Comparison of ENCODE assay signal across 8 cellular contexts in genomic region chr20:63969851-63970713, GRCh38. TPM values are rescaled to one million over a fixed set of nuclear protein-coding genes. Genes with fewer than 3 reads are reported as not detected.
DNase-seq lines count a peak whose midpoint lies in the region; ATAC-seq and TF ChIP-seq lines count a peak whose summit lies in the region.

ZNF512B (minus strand) TSS chr20:63969930; CDS start chr20:63967950, 1,980 bp downstream.

- H3K36me3 ChIP-seq in esophagus (ENCODE audit: control insufficient read depth in 2 of 2, insufficient read depth in 2 of 2, low read length in 1 of 2) (peaks cover 7 to 21% of the 10 kb centered on the region in 2 donors), mucosa of rectum (ENCODE audit: control insufficient read depth in 2 of 2, insufficient read depth in 2 of 2, low read length in 2 of 2) (peaks cover 0 to 7% of the 10 kb centered on the region in 2 donors), thoracic aorta (peaks cover 9% of the 10 kb centered on the region)

- DNase-seq in NCI-H748 (lab: John Stamatoyannopoulos, UW; ENCODE audit: unreplicated experiment) = peak; percentile 58
- DNase-seq in NCI-H748 treated with DMSO at 0.1 percent for 48 hours (lab: John Stamatoyannopoulos, UW) = no peak
- peak; percentile 83 for DNase-seq in NCI-H345 (lab: John Stamatoyannopoulos, UW)
- no peak for DNase-seq in thoracic aorta (ENCODE audit: low spot score)

- H3K27ac ChIP-seq in esophagus (ENCODE audit: low read depth in 2 of 2, low read length in 1 of 2) (peak within 1 kb of the TSS; percentile 28 to 63), mucosa of rectum (ENCODE audit: low read depth in 2 of 2, low read length in 2 of 2) (no peak within 1 kb of the TSS), thoracic aorta (peak within 1 kb of the TSS in 1 of 2 donors; percentile 53)

- ATAC-seq in thoracic aorta (ENCODE audit: insufficient number of reproducible peaks, low FRiP score, low read depth) (peak; percentile 40), GM19455 (IDR thresholded peaks at IDR 0.05; ENCODE audit: unreplicated experiment) (no peak)

- H3K27me3 ChIP-seq in esophagus (ENCODE audit: control insufficient read depth in 1 of 2, insufficient read depth in 2 of 2, low read length in 2 of 2) = no peaks in the 10 kb centered on the region
- peaks cover 7 to 8% of the 10 kb centered on the region in 2 donors for H3K27me3 ChIP-seq in mucosa of rectum (ENCODE audit: control insufficient read depth in 2 of 2, insufficient read depth in 2 of 2, low read length in 2 of 2)
- H3K27me3 ChIP-seq in thoracic aorta (replicated peaks; ENCODE audit: insufficient read depth) = no peaks in the 10 kb centered on the region

- CTCF ChIA-PET in activated CD8-positive, alpha-beta memory T cell treated with anti-CD3 and anti-CD28 coated beads for 36 hours (lab: Charles Lee) = no interaction called here

- no peak for TF ChIP-seq CTCF in thoracic aorta (IDR thresholded peaks at IDR 0.05)

- peak within 1 kb of the TSS; percentile 42 to 47 for H3K9ac ChIP-seq in mucosa of rectum (ENCODE audit: low read depth in 1 of 2, low read length in 2 of 2)

- WGBS in esophagus, 2 donors = 5% methylated on average over 33 to 51 of the region's 70 CpGs

- POLR2A ChIA-PET in activated CD8-positive, alpha-beta memory T cell treated with anti-CD3 and anti-CD28 coated beads for 36 hours (lab: Charles Lee) = no interaction called here

- H3K4me1 ChIP-seq in esophagus (ENCODE audit: control insufficient read depth in 2 of 2, insufficient read depth in 2 of 2, low read length in 1 of 2) = peaks cover 2 to 20% of the 10 kb centered on the region in 2 donors
- peaks cover 6 to 14% of the 10 kb centered on the region in 2 donors for H3K4me1 ChIP-seq in mucosa of rectum (ENCODE audit: control insufficient read depth in 2 of 2, insufficient read depth in 2 of 2, low read length in 2 of 2)
- peaks cover 8 to 31% of the 10 kb centered on the region in 2 donors for H3K4me1 ChIP-seq in thoracic aorta (ENCODE audit: control insufficient read depth in 1 of 2, low read depth in 2 of 2)

- peaks cover 0 to 3% of the 10 kb centered on the region in 2 donors for H3K9me3 ChIP-seq in esophagus (ENCODE audit: control insufficient read depth in 2 of 2, insufficient read depth in 1 of 2, low read depth in 1 of 2, low read length in 1 of 2)
- no peaks in the 10 kb centered on the region for H3K9me3 ChIP-seq in mucosa of rectum (ENCODE audit: control insufficient read depth in 2 of 2, low read length in 2 of 2)
- H3K9me3 ChIP-seq in thoracic aorta = no peaks in the 10 kb centered on the region

- H3K4me3 ChIP-seq in esophagus (ENCODE audit: low read depth in 1 of 2, low read length in 2 of 2) (peak within 1 kb of the TSS; percentile 68 to 88), mucosa of rectum (ENCODE audit: low read length in 2 of 2) (peak within 1 kb of the TSS; percentile 44 to 65), thoracic aorta (peak within 1 kb of the TSS; percentile 80)

RNA-seq across cellular contexts. Expression of gene ZNF512B, which starts in this region (rescaled TPM):
- total RNA-seq in activated CD8-positive, alpha-beta memory T cell treated with anti-CD3 and anti-CD28 coated beads for 36 hours = 10 to 100 TPM; 11.3 to 12.1 TPM
- polyA plus RNA-seq in esophagus = 10 to 100 TPM; 10.1 to 18.3 TPM
- total RNA-seq in thoracic aorta = 10 to 100 TPM; 10.2 to 13.8 TPM

Comparison
In these comparisons a context has a peak if more than half of its experiments do, and no peak if none do; other contexts are left out.
1. DNase-seq: peak in NCI-H748 (single experiment) and NCI-H345 (single experiment); none in NCI-H748 treated with DMSO at 0.1 percent for 48 hours (single experiment) and thoracic aorta (single experiment).
2. H3K27ac ChIP-seq: peak in esophagus (2 of 2); none in mucosa of rectum (0 of 2).
3. Peak in every context shown above with its lines, with median percentiles within 50 percentile points of each other: H3K4me3 ChIP-seq.